In genomic region chr1:204478166-204478899, GRCh38 we compare ENCODE assay signal across 11 cellular contexts. TPM values are rescaled to one million over a fixed set of nuclear protein-coding genes. Genes with fewer than 3 reads are reported as not detected.
DNase-seq lines count a peak whose midpoint lies in the region; ATAC-seq and TF ChIP-seq lines count a peak whose summit lies in the region.
"Had no signal": no experiment of that assay in that cellular context is flagged by ENCODE, and none has a peak within 500 bp of the region (broad histone marks: within the 10 kb centered on the region; RNA-seq: fewer than 3 reads in every experiment).

No MANE protein-coding gene starts in this region.

- peaks cover 68 to 76% (median 74%) of the 10 kb centered on the region in 4 donors for H3K4me1 ChIP-seq in upper lobe of left lung
- peaks cover 14% of the 10 kb centered on the region for H3K4me1 ChIP-seq in foreskin keratinocyte

- no peak for TF ChIP-seq POLR2A in upper lobe of left lung (IDR thresholded peaks at IDR 0.05)

- no peak overlapping the region for H3K4me3 Mint-ChIP-seq in memory B cell
- H3K4me3 Mint-ChIP-seq: activated T-cell treated with anti-CD3 and anti-CD28 coated beads, Interleukin-2, amount 50 U/mL, for 24 hours had no signal

- intact Hi-C loops in Right ventricle myocardium superior (cut with DNase I) (no loop called here), cardiac septum (cut with DNase I) (no loop called here)

- peak overlapping the region; percentile 51 for H3K27ac Mint-ChIP-seq in memory B cell
- H3K27ac Mint-ChIP-seq: activated T-cell treated with anti-CD3 and anti-CD28 coated beads, Interleukin-2, amount 50 U/mL, for 24 hours had no signal

- H3K4me3 ChIP-seq in upper lobe of left lung = no peak overlapping the region

- H3K9me3 ChIP-seq in upper lobe of left lung = no peaks in the 10 kb centered on the region

- DNase-seq in Right ventricle myocardium superior = peak; percentile 52
- no peak for DNase-seq in cardiac septum (ENCODE audit: low spot score)
- DNase-seq in amniotic epithelial cell (ENCODE audit: low read depth) = peak; percentile 26
- DNase-seq in memory B cell (ENCODE audit: low spot score in 2 of 2) = no peak
- no peak for DNase-seq in upper lobe of left lung
- no peak for DNase-seq in GDM1 (lab: John Stamatoyannopoulos, UW)
- DNase-seq in NCI-H1417 treated with DMSO at 0.1 percent for 48 hours (lab: John Stamatoyannopoulos, UW) = no peak
- DNase-seq in foreskin keratinocyte = no peak
- DNase-seq: activated T-cell treated with anti-CD3 and anti-CD28 coated beads, Interleukin-2, amount 50 U/mL, for 24 hours; kidney; NCI-H2029 treated with DMSO at 0.1 percent for 48 hours had no signal

- H3K27me3 ChIP-seq in upper lobe of left lung (no peaks in the 10 kb centered on the region), foreskin keratinocyte (no peaks in the 10 kb centered on the region)

- TF ChIP-seq CTCF in upper lobe of left lung (IDR thresholded peaks at IDR 0.05) = no peak
- no peak for TF ChIP-seq CTCF in foreskin keratinocyte (conservative IDR thresholded peaks at IDR 0.05)

- H3K27me3 Mint-ChIP-seq in memory B cell = no peaks in the 10 kb centered on the region
- H3K27me3 Mint-ChIP-seq: activated T-cell treated with anti-CD3 and anti-CD28 coated beads, Interleukin-2, amount 50 U/mL, for 24 hours had no signal

- H3K27ac ChIP-seq in upper lobe of left lung (peak overlapping the region in 3 of 4 donors; percentile 13 to 58 (median 43)), foreskin keratinocyte (no peak overlapping the region)

- peak; percentile 72 for ATAC-seq in Right ventricle myocardium superior (ENCODE audit: poor library complexity)
- ATAC-seq in memory B cell (ENCODE audit: low read depth) = no peak
- no peak for ATAC-seq in upper lobe of left lung (ENCODE audit: low FRiP score in 2 of 2)
- no peak for ATAC-seq in foreskin keratinocyte

- H3K36me3 Mint-ChIP-seq in memory B cell = peaks cover 15% of the 10 kb centered on the region

- WGBS in upper lobe of left lung, 2 donors = 76 to 81% methylated on average over 7 of the region's 7 CpGs

- no peak for TF ChIP-seq EP300 in upper lobe of left lung (IDR thresholded peaks at IDR 0.05)

- H3K9me3 Mint-ChIP-seq in memory B cell = no peaks in the 10 kb centered on the region
- H3K9me3 Mint-ChIP-seq: activated T-cell treated with anti-CD3 and anti-CD28 coated beads, Interleukin-2, amount 50 U/mL, for 24 hours had no signal

- no peaks in the 10 kb centered on the region for H3K36me3 ChIP-seq in upper lobe of left lung

- peaks cover 83% of the 10 kb centered on the region for H3K4me1 Mint-ChIP-seq in memory B cell

RNA-seq across cellular contexts. Expression of gene PIK3C2B, which starts 16.3 kb away (rescaled TPM):
- total RNA-seq in Right ventricle myocardium superior = 17.7 TPM
- total RNA-seq in cardiac septum = 28.8 TPM
- total RNA-seq in upper lobe of left lung = 10 to 100 TPM; 14.1 to 84.9 (median 39.9) TPM
- total RNA-seq in foreskin keratinocyte = 3.0 and 3.6 TPM in 2 replicates
- polyA plus RNA-seq in foreskin keratinocyte = 0.58 and 0.69 TPM in 2 replicates

RNA-seq across cellular contexts. Expression of gene MDM4, which starts 37.9 kb away (rescaled TPM):
- total RNA-seq in Right ventricle myocardium superior = 24.2 TPM
- 59.2 TPM for total RNA-seq in cardiac septum
- 100 to 1,000 TPM in 2 of 6 donors, 10 to 100 TPM in 4; 40.0 to 167 (median 69.2) TPM for total RNA-seq in upper lobe of left lung
- 14.7 and 15.2 TPM in 2 replicates for total RNA-seq in foreskin keratinocyte
- polyA plus RNA-seq in foreskin keratinocyte = 3.1 and 3.6 TPM in 2 replicates

Comparison
In these comparisons a context has a peak if more than half of its experiments do, and no peak if none do; other contexts are left out.
1. DNase-seq: peak in Right ventricle myocardium superior (single experiment) and amniotic epithelial cell (single experiment); none in cardiac septum (single experiment), memory B cell (0 of 2), upper lobe of left lung (0 of 2), GDM1 (single experiment), NCI-H1417 treated with DMSO at 0.1 percent for 48 hours (single experiment) and foreskin keratinocyte (0 of 2).